ENCODE assay signal across 15 cellular contexts in the genomic region with DNA sequence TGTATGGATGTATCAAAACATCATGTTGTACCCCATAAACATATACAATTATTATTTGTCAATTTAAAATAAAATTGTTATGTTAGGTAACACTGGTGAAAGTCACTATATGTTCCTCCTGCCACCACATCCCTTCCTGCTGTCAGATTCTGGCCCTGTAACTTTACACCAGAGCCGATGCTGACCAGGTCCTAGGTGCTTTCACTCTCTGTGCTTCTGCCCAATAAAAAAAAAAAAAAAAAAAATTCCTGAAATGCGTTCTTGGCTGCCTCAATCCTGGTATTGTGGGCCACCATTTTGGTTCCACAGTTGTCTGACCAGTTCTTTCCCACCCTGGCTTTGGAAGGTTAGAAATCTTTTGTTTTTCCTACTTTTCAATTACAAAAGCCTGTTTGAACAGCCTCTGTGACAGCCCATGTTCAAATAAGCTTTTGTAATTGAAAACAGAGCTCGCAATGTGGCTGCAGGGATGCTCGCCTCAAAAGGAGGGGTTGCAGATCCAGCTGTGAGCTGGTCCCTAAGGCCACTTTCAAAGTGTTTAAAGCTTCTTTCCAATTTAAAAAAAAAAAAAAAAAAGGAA.
DNase-seq lines count a peak whose midpoint lies in the region.
"Had no signal": no experiment of that assay in that cellular context is flagged by ENCODE, and none has a peak within 500 bp of the region (broad histone marks: within the 10 kb centered on the region; RNA-seq: fewer than 3 reads in every experiment).

No MANE protein-coding gene starts in this region.

- H2AFZ ChIP-seq in neuronal stem cell (ENCODE audit: low read length), result no peak overlapping the region

- no peak overlapping the region for H2BK120ac ChIP-seq in neuronal stem cell (ENCODE audit: low read depth, low read length)

- WGBS in neuronal stem cell (ENCODE audit: extremely low coverage in 2 of 2, insufficient read length in 2 of 2, insufficient replicate concordance in 1 of 2), 2 donors, result no CpG with 5 or more reads among the region's 4 CpGs

- no peak overlapping the region for H4K8ac ChIP-seq in neuronal stem cell (ENCODE audit: low read depth, low read length)

- peaks cover 0 to 10% of the 10 kb centered on the region in 2 donors for H3K4me1 ChIP-seq in neuronal stem cell (ENCODE audit: control insufficient read depth in 2 of 2, insufficient read depth in 1 of 2, low read depth in 1 of 2, low read length in 2 of 2)
- H3K4me1 ChIP-seq: HAP-1, SJSA1 had no signal

- H3K18ac ChIP-seq in neuronal stem cell (ENCODE audit: low read length), result no peak overlapping the region

- DNase-seq in H7 (peak; percentile 56), NCI-H69 (lab: John Stamatoyannopoulos, UW) (peak; percentile 55), iPS DF 19.7 (ENCODE audit: low read depth, low spot score) (peak; percentile 35), neuronal stem cell (ENCODE audit: low spot score) (peak; percentile 21), amniotic stem cell (lab: John Stamatoyannopoulos, UW) (no peak), NOMO-1 treated with dmso at 0.1 percent for 144 hours (lab: John Stamatoyannopoulos, UW; ENCODE audit: unreplicated experiment) (no peak), HuH-7 (ENCODE audit: low spot score) (no peak)
- DNase-seq: AML-193, DMS 273 treated with DMSO at 0.1 percent for 48 hours, EL, NCI-H1417 treated with DMSO at 0.1 percent for 48 hours, NCI-H345, NCI-H774 had no signal

- H4K91ac ChIP-seq in neuronal stem cell (ENCODE audit: low read depth, low read length, poor library complexity), result no peak overlapping the region

- H3K27ac ChIP-seq in neuronal stem cell (replicated peaks; ENCODE audit: low read length), result no peak overlapping the region
- H3K27ac ChIP-seq: SJSA1 had no signal

- no peaks in the 10 kb centered on the region for H3K9me3 ChIP-seq in neuronal stem cell (replicated peaks in 1 of 2; ENCODE audit: control insufficient read depth in 2 of 2, insufficient read depth in 1 of 2, low read depth in 1 of 2, low read length in 2 of 2)
- H3K9me3 ChIP-seq: HAP-1, SJSA1 had no signal

- H2BK5ac ChIP-seq in neuronal stem cell (ENCODE audit: low read length), result no peak overlapping the region

- no peak overlapping the region for H2AK5ac ChIP-seq in neuronal stem cell (ENCODE audit: low read depth, low read length)

- H3K4me3 ChIP-seq in H7 (ENCODE audit: insufficient read depth, low read depth, low read length) (no peak overlapping the region), neuronal stem cell (ENCODE audit: low read length in 2 of 2) (no peak overlapping the region)
- H3K4me3 ChIP-seq: HAP-1, SJSA1 had no signal

- no peak overlapping the region for H2BK12ac ChIP-seq in neuronal stem cell (ENCODE audit: low read length)

- H3K4ac ChIP-seq in neuronal stem cell (ENCODE audit: low read length), result no peak overlapping the region

- H3K4me2 ChIP-seq in neuronal stem cell (ENCODE audit: insufficient read depth, low read length, poor library complexity, severe bottlenecking), result no peak overlapping the region

- H3K9ac ChIP-seq in neuronal stem cell (ENCODE audit: low read depth, low read length, poor library complexity), result no peak overlapping the region

- H2BK15ac ChIP-seq in neuronal stem cell (ENCODE audit: low read length), result no peak overlapping the region

- H3K79me1 ChIP-seq in neuronal stem cell (ENCODE audit: low read depth, low read length), result no peaks in the 10 kb centered on the region

- H3K36me3 ChIP-seq in H7 (replicated peaks; ENCODE audit: control insufficient read depth, insufficient read depth, low read length), result no peaks in the 10 kb centered on the region
- H3K36me3 ChIP-seq in neuronal stem cell (replicated peaks in 1 of 2; ENCODE audit: control insufficient read depth in 2 of 2, insufficient read depth in 2 of 2, low read length in 2 of 2), result no peaks in the 10 kb centered on the region
- H3K36me3 ChIP-seq: HAP-1, SJSA1 had no signal

- H3K27me3 ChIP-seq in H7 (ENCODE audit: control insufficient read depth, insufficient read depth, low read length), result peaks cover 14% of the 10 kb centered on the region
- H3K27me3 ChIP-seq in neuronal stem cell (ENCODE audit: control insufficient read depth in 3 of 3, insufficient read depth in 3 of 3, low read depth in 1 of 3, low read length in 3 of 3), result no peaks in the 10 kb centered on the region
- H3K27me3 ChIP-seq: SJSA1 had no signal

- no peak overlapping the region for H3K14ac ChIP-seq in neuronal stem cell (ENCODE audit: low read length)

- H3K23ac ChIP-seq in neuronal stem cell (ENCODE audit: low read depth, low read length, poor library complexity), result no peak overlapping the region

Comparison
In these comparisons a context has a peak if more than half of its experiments do, and no peak if none do; other contexts are left out.
1. DNase-seq: peak in H7 (single experiment), NCI-H69 (single experiment), iPS DF 19.7 (single experiment) and neuronal stem cell (single experiment); none in amniotic stem cell (single experiment), NOMO-1 treated with dmso at 0.1 percent for 144 hours (single experiment) and HuH-7 (single experiment).